8 cellular contexts compared by ENCODE assay signal in genomic region chr7:26151953-26152781, GRCh38. TPM values are rescaled to one million over a fixed set of nuclear protein-coding genes. Genes with fewer than 3 reads are reported as not detected.
DNase-seq lines count a peak whose midpoint lies in the region; ATAC-seq and TF ChIP-seq lines count a peak whose summit lies in the region.

Gene NFE2L3 (plus strand): TSS chr7:26152198. CDS start chr7:26152499, 301 bp downstream.

- DNase-seq in COR-L47 (lab: John Stamatoyannopoulos, UW): peak; percentile 76
- peak; percentile 93 for DNase-seq in HT-29 (ENCODE audit: low spot score)
- DNase-seq in OCI-LY7 (ENCODE audit: low spot score): peak; percentile 92
- peak; percentile 82 for DNase-seq in activated T-cell treated with anti-CD3 and anti-CD28 coated beads for 24 hours (ENCODE audit: low read depth)
- DNase-seq in myocyte (ENCODE audit: low read depth): peak; percentile 60
- DNase-seq in stimulated activated CD8-positive, alpha-beta memory T cell treated with anti-CD3 and anti-CD28 coated beads, Interleukin-7, amount 100 ng/mL, for 1 hour (ENCODE audit: low read depth in 2 of 2): peak; percentile 53 to 58

- BruUV-seq in OCI-LY7 (replicated peaks; lab: Mats Ljungman, UMichigan): no TSS peak

- H2AFZ ChIP-seq in OCI-LY7 (ENCODE audit: low read length): peak within 1 kb of the TSS; percentile 96

- TF ChIP-seq CTCF in OCI-LY7 (conservative IDR thresholded peaks at IDR 0.05; ENCODE audit: low read length): 0 out of 2 replicates have a peak, but pooled peaks have one; percentile 18

- peak within 1 kb of the TSS; percentile 30 for H3K27ac ChIP-seq in OCI-LY7 (ENCODE audit: low read depth, low read length, poor library complexity, severe bottlenecking)

- intact Hi-C loops in OCI-LY7 (cut with micrococcal nuclease; ENCODE audit: unreplicated experiment): loop anchor here (1.0 to 5.0 kb wide), 3 partner anchors 48 to 185 kb away; partner anchors contain the start of gene HNRNPA2B1

- CTCF ChIA-PET in OCI-LY7 (lab: Charles Lee; ENCODE audit: unreplicated experiment): interaction anchor here (0.7 to 1.6 kb wide), 2 partner anchors 46 to 263 kb away, joined by 3 to 4 read pairs; no protein-coding TSS in a partner anchor

- H3K79me2 ChIP-seq in OCI-LY7 (ENCODE audit: insufficient read depth, low read depth, low read length): peaks cover 42% of the 10 kb centered on the region

- no peaks in the 10 kb centered on the region for H3K9me3 ChIP-seq in OCI-LY7 (ENCODE audit: low read length)

- peak within 1 kb of the TSS; percentile 89 for H3K4me2 ChIP-seq in OCI-LY7 (ENCODE audit: low read length)

- H3K9me2 ChIP-seq in OCI-LY7 (ENCODE audit: insufficient read depth, low read length): no peaks in the 10 kb centered on the region

- peak; percentile 58 for ATAC-seq in GM19468 (IDR thresholded peaks at IDR 0.05; ENCODE audit: extremely low read depth, unreplicated experiment)
- peak; percentile 86 for ATAC-seq in esophagus mucosa

- no peaks in the 10 kb centered on the region; the same call in 1 of the 2 replicates for H4K20me1 ChIP-seq in OCI-LY7 (ENCODE audit: insufficient read depth, low read length)

- H3K36me3 ChIP-seq in OCI-LY7 (ENCODE audit: insufficient read depth, low read length): no peaks in the 10 kb centered on the region

- H3K4me1 ChIP-seq in OCI-LY7 (ENCODE audit: insufficient read depth, low read length, poor library complexity, severe bottlenecking): peaks cover 44% of the 10 kb centered on the region

- H3K4me3 ChIP-seq in OCI-LY7 (ENCODE audit: low read depth, low read length, poor library complexity, severe bottlenecking): peak within 1 kb of the TSS; percentile 73

- POLR2A ChIA-PET in OCI-LY7 (lab: Charles Lee): interaction anchor here (0.5 to 1.7 kb wide), 13 partner anchors 9 to 194 kb away, joined by 3 to 7 read pairs (median 3); partner anchors contain the start of gene CBX3

RNA-seq across cellular contexts. Expression of gene NFE2L3, which starts in this region (rescaled TPM):
- 43.7 and 45.3 TPM in 2 replicates for total RNA-seq in HT-29 (2014; rRNA removed; shearing (Covaris generic))
- total RNA-seq in OCI-LY7 (2014; rRNA removed; shearing (Covaris generic)): 10.7 and 13.3 TPM in 2 replicates
- total RNA-seq in OCI-LY7 (2022) (12.3 and 12.6 TPM in 2 replicates), esophagus mucosa (1.8 TPM), myocyte (0.88 and 1.2 TPM in 2 replicates)
- polyA plus RNA-seq in myocyte (2012): 2.5 TPM

Comparison
In these comparisons a context has a peak if more than half of its experiments do, and no peak if none do; other contexts are left out.
1. Peak in every context shown above with its lines: DNase-seq, ATAC-seq, H3K4me3 ChIP-seq and H3K27ac ChIP-seq.